Comparison of ENCODE assay signal across 8 cellular contexts in the genomic region with DNA sequence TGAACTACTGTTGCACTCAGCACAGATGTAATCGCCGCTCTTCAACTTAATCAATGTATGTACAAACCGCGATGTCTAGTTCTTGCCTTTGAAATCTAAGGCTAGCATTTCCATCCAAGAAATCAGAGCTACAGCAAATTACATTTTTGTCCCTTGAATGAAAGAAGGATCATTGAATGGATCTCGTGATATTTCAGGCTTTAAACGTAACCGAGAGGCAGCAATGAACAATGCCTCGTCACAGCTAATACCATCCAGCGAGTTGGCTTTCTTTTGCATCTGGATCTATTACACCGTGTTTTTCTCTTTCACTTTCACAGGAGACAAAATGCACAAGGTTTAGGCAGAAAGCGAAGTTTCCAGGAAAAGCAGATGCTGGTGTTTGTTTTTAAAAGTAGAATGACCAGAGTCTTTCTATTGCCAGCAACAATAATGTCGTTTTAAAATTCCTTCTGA. TPM values are rescaled to one million over a fixed set of nuclear protein-coding genes. Genes with fewer than 3 reads are reported as not detected.
DNase-seq lines count a peak whose midpoint lies in the region; ATAC-seq and TF ChIP-seq lines count a peak whose summit lies in the region.

No MANE protein-coding gene starts in this region.

- H3K9me3 ChIP-seq in uterus = no peaks in the 10 kb centered on the region

- H3K4me3 ChIP-seq in uterus = peak overlapping the region; percentile 51 to 67

- peak overlapping the region; percentile 76 to 91 for H3K27ac ChIP-seq in uterus

- ATAC-seq in GM18870 (IDR thresholded peaks at IDR 0.05; ENCODE audit: unreplicated experiment) (peak; percentile 67), GM19035 (IDR thresholded peaks at IDR 0.05; ENCODE audit: unreplicated experiment) (no peak)

- no peak for TF ChIP-seq POLR2A in uterus (IDR thresholded peaks at IDR 0.05)

- intact Hi-C loops in uterus (cut with DNase I; ENCODE audit: low total_unique reads) = loop anchor here (10.0 kb wide), 1 partner anchor 735 kb away; no protein-coding TSS in a partner anchor

- TF ChIP-seq CTCF in uterus (IDR thresholded peaks at IDR 0.05) = no peak

- H3K4me1 ChIP-seq in uterus = peaks cover 0 to 3% of the 10 kb centered on the region in 2 donors

- H3K27me3 ChIP-seq in uterus = no peaks in the 10 kb centered on the region

- DNase-seq in AG20443 (ENCODE audit: low spot score) (peak; percentile 35), NCI-H774 (lab: John Stamatoyannopoulos, UW) (peak; percentile 24), cerebellar cortex (ENCODE audit: low spot score) (peak; percentile 58), medulla oblongata (ENCODE audit: extremely low spot score) (peak; percentile 61), uterus (no peak)
- no peak for DNase-seq in stimulated activated CD4-positive, alpha-beta T cell treated with anti-CD3 and anti-CD28 coated beads, Interleukin-1b, Interleukin-23, amount 100 ng/mL, for 48 hours

- no peaks in the 10 kb centered on the region for H3K36me3 ChIP-seq in uterus

RNA-seq across cellular contexts. Expression of a gene that starts 5.5 kb away (rescaled TPM):
- total RNA-seq in uterus = 1 to 10 TPM in 2 of 4 donors, under 1 TPM in 1, not detected in 1; 0.26 to 4.9 (median 1.6) TPM

RNA-seq across cellular contexts. Expression of a gene that starts 14.0 kb away (rescaled TPM):
- 10 to 100 TPM; 34.1 to 71.2 (median 59.8) TPM for total RNA-seq in uterus

Comparison
In these comparisons a context has a peak if more than half of its experiments do, and no peak if none do; other contexts are left out.
1. DNase-seq: peak in AG20443 (single experiment), NCI-H774 (single experiment), cerebellar cortex (single experiment) and medulla oblongata (single experiment); none in uterus (0 of 2) and stimulated activated CD4-positive, alpha-beta T cell treated with anti-CD3 and anti-CD28 coated beads, Interleukin-1b, Interleukin-23, amount 100 ng/mL, for 48 hours (single experiment).